ENCODE assay signal across 16 cellular contexts in the genomic region with DNA sequence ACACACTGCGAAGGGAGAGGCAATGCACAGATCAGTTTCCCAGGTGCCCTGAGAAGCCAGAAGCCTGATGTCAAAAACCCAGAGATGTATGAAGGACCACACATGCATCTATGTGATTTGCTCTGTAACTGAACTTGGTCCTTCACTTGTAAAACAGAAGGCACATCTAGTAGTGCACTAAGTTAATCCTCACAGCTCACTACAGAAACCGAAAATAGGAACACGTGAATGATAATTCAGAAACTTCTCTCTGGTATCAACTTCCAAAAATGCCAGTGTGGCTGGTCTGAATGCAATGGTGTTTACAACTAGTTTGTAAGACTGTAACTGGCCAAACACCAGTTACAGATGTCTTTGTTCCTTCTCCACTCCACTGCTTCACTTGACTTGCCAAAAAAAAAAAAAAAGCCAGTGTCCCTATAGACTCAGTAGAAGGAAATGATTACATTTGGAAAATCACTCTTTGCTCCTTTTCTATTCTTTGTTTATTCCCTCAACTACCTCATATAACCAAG. TPM values are rescaled to one million over a fixed set of nuclear protein-coding genes. Genes with fewer than 3 reads are reported as not detected.
DNase-seq lines count a peak whose midpoint lies in the region; ATAC-seq, FAIRE-seq and TF ChIP-seq lines count a peak whose summit lies in the region.
"Had no signal": no experiment of that assay in that cellular context is flagged by ENCODE, and none has a peak within 500 bp of the region (broad histone marks: within the 10 kb centered on the region; RNA-seq: fewer than 3 reads in every experiment).

No MANE protein-coding gene starts in this region.

- no peak for DNase-seq in SK-N-SH
- DNase-seq in A549 (ENCODE audit: low read depth in 1 of 2, low spot score in 1 of 2) = no peak
- no peak for DNase-seq in T-helper 17 cell
- DNase-seq in naive thymus-derived CD4-positive, alpha-beta T cell = no peak
- DNase-seq in endodermal cell = no peak
- DNase-seq in inferior parietal cortex (ENCODE audit: extremely low spot score) = no peak
- DNase-seq: DMS 273 treated with DMSO at 0.1 percent for 48 hours, Karpas-422, NCI-H1417, NCI-H1930, NCI-H2171, NCI-H446 treated with DMSO at 0.1 percent for 48 hours, NCI-H82 had no signal

- H3K36me3 ChIP-seq in SK-N-SH (replicated peaks in 1 of 2; ENCODE audit: control insufficient read depth in 1 of 2, insufficient read depth in 2 of 2, low read length in 1 of 2) = peaks cover 74 to 79% of the 10 kb centered on the region in 2 experiments
- peaks cover 9 to 82% (median 14%) of the 10 kb centered on the region in 3 experiments for H3K36me3 ChIP-seq in naive thymus-derived CD4-positive, alpha-beta T cell (ENCODE audit: control insufficient read depth in 2 of 3, insufficient read depth in 3 of 3, low read length in 3 of 3)
- peaks cover 82% of the 10 kb centered on the region for H3K36me3 ChIP-seq in endodermal cell (ENCODE audit: control insufficient read depth, insufficient read depth, low read length)

- no peak for ATAC-seq in SK-N-SH treated with all-trans-retinoic acid at 6 μM for 48 hours
- no peak for ATAC-seq in A549
- no peak for ATAC-seq in T-helper 17 cell
- ATAC-seq in naive thymus-derived CD4-positive, alpha-beta T cell = no peak
- ATAC-seq in HG03354 (IDR thresholded peaks at IDR 0.05; ENCODE audit: poor library complexity, severe bottlenecking, unreplicated experiment) = no peak

- H3K4me1 ChIP-seq in SK-N-SH (ENCODE audit: control insufficient read depth in 1 of 2, insufficient read depth in 2 of 2, low read depth in 1 of 2, low read length in 1 of 2) (peaks cover 23 to 31% of the 10 kb centered on the region in 2 experiments), A549 (peaks cover 98% of the 10 kb centered on the region), endodermal cell (ENCODE audit: control insufficient read depth, insufficient read depth, low read length) (no peaks in the 10 kb centered on the region)
- H3K4me1 ChIP-seq in naive thymus-derived CD4-positive, alpha-beta T cell (ENCODE audit: control insufficient read depth in 2 of 2, insufficient read depth in 2 of 2, low read length in 2 of 2) = peaks cover 0 to 5% of the 10 kb centered on the region in 2 donors
- H3K4me1 ChIP-seq: BLaER1 had no signal

- WGBS in SK-N-SH (ENCODE audit: low lambda C conversion rate) = 99% methylated on average over 3 of the region's 3 CpGs
- WGBS in A549 (ENCODE audit: missing lambda C conversion rate) = 89% methylated on average over 3 of the region's 3 CpGs
- WGBS in endodermal cell (ENCODE audit: insufficient coverage in 1 of 2, insufficient read length in 1 of 2), 2 experiments = 88 to 98% methylated on average over 3 of the region's 3 CpGs

- H2AFZ ChIP-seq in SK-N-SH (ENCODE audit: low read depth) = no peak overlapping the region

- H3K27me3 ChIP-seq in SK-N-SH (ENCODE audit: insufficient read depth) = no peaks in the 10 kb centered on the region
- no peaks in the 10 kb centered on the region for H3K27me3 ChIP-seq in naive thymus-derived CD4-positive, alpha-beta T cell (ENCODE audit: control insufficient read depth in 2 of 2, insufficient read depth in 2 of 2, low read length in 2 of 2)
- no peaks in the 10 kb centered on the region for H3K27me3 ChIP-seq in endodermal cell (ENCODE audit: control insufficient read depth, insufficient read depth, low read length, poor library complexity, severe bottlenecking)
- H3K27me3 ChIP-seq: BLaER1 had no signal

- peaks cover 19% of the 10 kb centered on the region for H3K4me1 Mint-ChIP-seq in T-helper 17 cell
- peaks cover 0 to 26% (median 18%) of the 10 kb centered on the region in 7 donors for H3K4me1 Mint-ChIP-seq in naive thymus-derived CD4-positive, alpha-beta T cell
- H3K4me1 Mint-ChIP-seq in endodermal cell = peaks cover 4% of the 10 kb centered on the region

- TF ChIP-seq EP300 in SK-N-SH (IDR thresholded peaks at IDR 0.05; ENCODE audit: borderline replicate concordance in 1 of 2, low read depth in 1 of 2, low read length in 1 of 2) = no peak
- TF ChIP-seq EP300 in A549 (IDR thresholded peaks at IDR 0.05) = no peak

- peak overlapping the region; percentile 47 for H3K27ac Mint-ChIP-seq in T-helper 17 cell
- peak overlapping the region in 2 of 9 donors; percentile 53 to 76 for H3K27ac Mint-ChIP-seq in naive thymus-derived CD4-positive, alpha-beta T cell
- H3K27ac Mint-ChIP-seq in endodermal cell = no peak overlapping the region

- H3K36me3 Mint-ChIP-seq in T-helper 17 cell (ENCODE audit: low read depth) (peaks cover 10% of the 10 kb centered on the region), endodermal cell (ENCODE audit: low read depth) (peaks cover 60% of the 10 kb centered on the region)
- H3K36me3 Mint-ChIP-seq in naive thymus-derived CD4-positive, alpha-beta T cell = peaks cover 7 to 58% (median 28%) of the 10 kb centered on the region in 5 donors

- H4K20me1 ChIP-seq in SK-N-SH (ENCODE audit: insufficient read depth) = peaks cover 12% of the 10 kb centered on the region

- no peak overlapping the region for H3K4me2 ChIP-seq in SK-N-SH
- H3K4me2 ChIP-seq in A549 = no peak overlapping the region
- H3K4me2 ChIP-seq: BLaER1 had no signal

- TF ChIP-seq CTCF in SK-N-SH (IDR thresholded peaks at IDR 0.05) (no peak), A549 (IDR thresholded peaks at IDR 0.05) (no peak), endodermal cell (conservative IDR thresholded peaks at IDR 0.05) (no peak)

- H3K4me3 Mint-ChIP-seq in T-helper 17 cell (no peak overlapping the region), endodermal cell (no peak overlapping the region)
- H3K4me3 Mint-ChIP-seq in naive thymus-derived CD4-positive, alpha-beta T cell = no peak overlapping the region

- H3K9me3 Mint-ChIP-seq in naive thymus-derived CD4-positive, alpha-beta T cell = no peaks in the 10 kb centered on the region
- H3K9me3 Mint-ChIP-seq in endodermal cell = no peaks in the 10 kb centered on the region

- peaks cover 54% of the 10 kb centered on the region for H3F3A ChIP-seq in SK-N-SH (replicated peaks; ENCODE audit: insufficient read depth)

- POLR2A ChIA-PET in SK-N-SH (lab: Yijun Ruan, JAX) = interaction anchor here (0.9 kb wide), 2 partner anchors 10 to 147 kb away, joined by 3 to 5 read pairs; no protein-coding TSS in a partner anchor
- POLR2A ChIA-PET in A549 (lab: Yijun Ruan, JAX) = interaction anchor here (0.5 to 10.9 kb wide), 8 partner anchors 12 to 192 kb away, joined by 3 to 147 read pairs (median 8); partner anchors contain the start of genes CACNA1G and SPATA20
- POLR2A ChIA-PET in naive thymus-derived CD4-positive, alpha-beta T cell (lab: Charles Lee) = no interaction called here

- H3K9ac ChIP-seq in SK-N-SH = no peak overlapping the region
- H3K9ac ChIP-seq in endodermal cell (ENCODE audit: extremely low read depth, low read length, poor library complexity, severe bottlenecking) = no peak overlapping the region
- H3K9ac ChIP-seq: BLaER1 had no signal

- no peak overlapping the region for H3K4me3 ChIP-seq in SK-N-SH (ENCODE audit: low read depth in 2 of 2, low read length in 1 of 2)
- no peak overlapping the region for H3K4me3 ChIP-seq in A549
- no peak overlapping the region for H3K4me3 ChIP-seq in naive thymus-derived CD4-positive, alpha-beta T cell (ENCODE audit: low read length)
- H3K4me3 ChIP-seq in endodermal cell (ENCODE audit: low read length) = no peak overlapping the region
- H3K4me3 ChIP-seq: BLaER1 had no signal

- no peak for FAIRE-seq in A549 (lab: Jason Lieb, UNC)

- H3K79me2 ChIP-seq in SK-N-SH (ENCODE audit: insufficient read depth) = peaks cover 23% of the 10 kb centered on the region

- TF ChIP-seq RAD21 in SK-N-SH (IDR thresholded peaks at IDR 0.05; ENCODE audit: low read length) (no peak), A549 (conservative IDR thresholded peaks at IDR 0.05 in 1 of 2, IDR thresholded peaks at IDR 0.05 in 1 of 2) (no peak)

- no peak overlapping the region for H3K27ac ChIP-seq in SK-N-SH (ENCODE audit: low read depth in 2 of 2, low read length in 1 of 2)
- H3K27ac ChIP-seq in A549 = peak overlapping the region; percentile 97 to 98
- H3K27ac ChIP-seq in naive thymus-derived CD4-positive, alpha-beta T cell (ENCODE audit: low read depth, low read length) = peak overlapping the region; percentile 35
- H3K27ac ChIP-seq in endodermal cell (ENCODE audit: low read depth, low read length) = no peak overlapping the region
- H3K27ac ChIP-seq: BLaER1 had no signal

- H3K27me3 Mint-ChIP-seq in T-helper 17 cell (no peaks in the 10 kb centered on the region), endodermal cell (ENCODE audit: insufficient read depth) (no peaks in the 10 kb centered on the region)
- no peaks in the 10 kb centered on the region for H3K27me3 Mint-ChIP-seq in naive thymus-derived CD4-positive, alpha-beta T cell

- TF ChIP-seq POLR2A in A549 (IDR thresholded peaks at IDR 0.05; ENCODE audit: low read length) = no peak

- H3K9me2 ChIP-seq in SK-N-SH = no peaks in the 10 kb centered on the region

- intact Hi-C loops in naive thymus-derived CD4-positive, alpha-beta T cell (cut with micrococcal nuclease) = no loop called here

- CTCF ChIA-PET in SK-N-SH (lab: Yijun Ruan, JAX) = interaction anchor here (0.7 to 21.2 kb wide), 14 partner anchors 10 to 217 kb away, joined by 3 to 799 read pairs (median 8); partner anchors contain the start of genes ABCC3, ANKRD40 and SPATA20
- CTCF ChIA-PET in A549 (lab: Yijun Ruan, JAX) = interaction anchor here (0.8 to 52.6 kb wide), 19 partner anchors 9 to 454 kb away, joined by 3 to 2097 read pairs (median 6); partner anchors contain the start of genes ABCC3, CACNA1G and SPATA20
- CTCF ChIA-PET in naive thymus-derived CD4-positive, alpha-beta T cell (lab: Charles Lee) = interaction anchor here (0.7 to 0.8 kb wide), 2 partner anchors 10 to 25 kb away, joined by 4 read pairs; no protein-coding TSS in a partner anchor

- H3K9me3 ChIP-seq in SK-N-SH (no peaks in the 10 kb centered on the region), A549 (no peaks in the 10 kb centered on the region), T-helper 17 cell (ENCODE audit: control insufficient read depth, low read length, poor library complexity, severe bottlenecking) (no peaks in the 10 kb centered on the region), endodermal cell (ENCODE audit: control insufficient read depth, low read length) (no peaks in the 10 kb centered on the region)
- H3K9me3 ChIP-seq in naive thymus-derived CD4-positive, alpha-beta T cell (ENCODE audit: control insufficient read depth in 2 of 3, low read length in 3 of 3) = no peaks in the 10 kb centered on the region
- H3K9me3 ChIP-seq: BLaER1 had no signal

RNA-seq across cellular contexts. Expression of gene ANKRD40, which starts 11.3 kb away (rescaled TPM):
- polyA plus RNA-seq in SK-N-SH (2012; rRNA removed) (33.6 and 46.3 TPM in 2 replicates), A549 (2011; rRNA removed) (68.5 and 84.3 TPM in 2 replicates), A549 (2017; fragmentation: RNase III; extraction: RNeasy Plus Mini Kit Qiagen cat#74134 plus additional on column Dnase treatment) (44.2 to 55.2 TPM (median 50.1 TPM) in 3 replicates)
- polyA plus RNA-seq in SK-N-SH (2012; cell fraction: cytosol; rRNA removed) = 43.8 and 47.2 TPM in 2 replicates
- polyA plus RNA-seq in SK-N-SH (2012; cell fraction: nucleus; rRNA removed) = 20.8 and 38.1 TPM in 2 replicates
- 31.1 and 36.1 TPM in 2 replicates for polyA plus RNA-seq in A549 (2012; cell fraction: cytosol; rRNA removed)
- polyA plus RNA-seq in A549 (2012; cell fraction: nucleus; rRNA removed) = 20.0 and 27.7 TPM in 2 replicates
- polyA minus RNA-seq in A549 (2011; rRNA and poly(A)+ RNA removed) = 31.0 and 37.0 TPM in 2 replicates
- total RNA-seq in T-helper 17 cell (10 to 100 TPM; 24.3 to 25.6 TPM), endodermal cell (10 to 100 TPM; 44.9 to 60.3 TPM)
- 10 to 100 TPM; 27.4 to 37.2 (median 33.4) TPM for total RNA-seq in naive thymus-derived CD4-positive, alpha-beta T cell
- polyA plus RNA-seq in naive thymus-derived CD4-positive, alpha-beta T cell = 1 to 10 TPM; 3.6 to 5.7 TPM
- 38.1 TPM for polyA plus RNA-seq in endodermal cell (2013, experiment 1 of 2)
- polyA plus RNA-seq in endodermal cell (2013, experiment 2 of 2) = 37.3 TPM

RNA-seq across cellular contexts. Expression of gene LUC7L3, which starts 23.0 kb away (rescaled TPM):
- 154 and 164 TPM in 2 replicates for polyA plus RNA-seq in SK-N-SH (2012; rRNA removed)
- 52.9 and 60.7 TPM in 2 replicates for polyA plus RNA-seq in SK-N-SH (2012; cell fraction: cytosol; rRNA removed)
- 1,155 and 1,243 TPM in 2 replicates for polyA plus RNA-seq in SK-N-SH (2012; cell fraction: nucleus; rRNA removed)
- polyA plus RNA-seq in A549 (2011; rRNA removed) = 117 and 209 TPM in 2 replicates
- 49.5 and 58.7 TPM in 2 replicates for polyA plus RNA-seq in A549 (2012; cell fraction: cytosol; rRNA removed)
- polyA plus RNA-seq in A549 (2012; cell fraction: nucleus; rRNA removed) = 125 and 135 TPM in 2 replicates
- polyA plus RNA-seq in A549 (2017; fragmentation: RNase III; extraction: RNeasy Plus Mini Kit Qiagen cat#74134 plus additional on column Dnase treatment) = 165 to 211 TPM (median 207 TPM) in 3 replicates
- polyA minus RNA-seq in A549 (2011; rRNA and poly(A)+ RNA removed) = 15.6 and 16.2 TPM in 2 replicates
- 100 to 1,000 TPM; 129 to 155 TPM for total RNA-seq in T-helper 17 cell
- 100 to 1,000 TPM; 131 to 331 (median 149) TPM for total RNA-seq in naive thymus-derived CD4-positive, alpha-beta T cell
- polyA plus RNA-seq in naive thymus-derived CD4-positive, alpha-beta T cell = 10 to 100 TPM; 41.8 to 65.3 TPM
- total RNA-seq in endodermal cell = 100 to 1,000 TPM; 122 to 169 TPM
- polyA plus RNA-seq in endodermal cell (2013, experiment 1 of 2) = 252 TPM
- 214 TPM for polyA plus RNA-seq in endodermal cell (2013, experiment 2 of 2)

Comparison
In these comparisons a context has a peak if more than half of its experiments do, and no peak if none do; other contexts are left out.
1. H3K27ac ChIP-seq: peak in A549 (2 of 2) and naive thymus-derived CD4-positive, alpha-beta T cell (single experiment); none in SK-N-SH (0 of 2) and endodermal cell (single experiment).